ENCODE assay signal across 8 cellular contexts in genomic region chr1:53959664-53960250, GRCh38. TPM values are rescaled to one million over a fixed set of nuclear protein-coding genes. Genes with fewer than 3 reads are reported as not detected.
DNase-seq lines count a peak whose midpoint lies in the region; ATAC-seq and TF ChIP-seq lines count a peak whose summit lies in the region.

No MANE protein-coding gene starts in this region.

- H3K4me3 ChIP-seq in A673 (ENCODE audit: low read depth, low read length, poor library complexity, severe bottlenecking) (no peak overlapping the region), RWPE2 (ENCODE audit: severe bottlenecking) (no peak overlapping the region), tibial nerve (no peak overlapping the region)

- no peak for ATAC-seq in RWPE2 (ENCODE audit: low read depth)
- ATAC-seq in foreskin keratinocyte, result peak; percentile 28
- ATAC-seq in GM21390 (IDR thresholded peaks at IDR 0.05; ENCODE audit: unreplicated experiment), result no peak

- DNase-seq in A673 (ENCODE audit: low spot score) (no peak), RWPE2 (ENCODE audit: low spot score) (no peak), foreskin keratinocyte (no peak), tibial nerve (ENCODE audit: low spot score in 2 of 2) (peak in 1 of 2 donors; percentile 44), foreskin melanocyte (no peak), NCI-H187 (lab: John Stamatoyannopoulos, UW) (no peak)

- POLR2A ChIA-PET in A673 (lab: Charles Lee; ENCODE audit: low non-redundant PET), result no interaction called here

- CTCF ChIA-PET in A673 (lab: Charles Lee), result interaction anchor here (0.7 to 0.9 kb wide), 2 partner anchors 14 to 81 kb away, joined by 4 to 5 read pairs; partner anchors contain the start of genes IFT25 and LRRC42

- TF ChIP-seq EP300 in tibial nerve (IDR thresholded peaks at IDR 0.05), result no peak

- TF ChIP-seq POLR2A in tibial nerve (IDR thresholded peaks at IDR 0.05), result no peak

- TF ChIP-seq CTCF in A673 (conservative IDR thresholded peaks at IDR 0.05; ENCODE audit: low read depth, low read length), result peak; percentile 33
- peak; percentile 55; the same call in 2 of the 3 replicates for TF ChIP-seq CTCF in GM12872 (IDR thresholded peaks at IDR 0.05; ENCODE audit: insufficient read depth, low read depth, low read length)
- TF ChIP-seq CTCF in RWPE2 (IDR thresholded peaks at IDR 0.05; ENCODE audit: poor library complexity, severe bottlenecking), result peak; percentile 78
- TF ChIP-seq CTCF in foreskin keratinocyte (conservative IDR thresholded peaks at IDR 0.05), result peak; percentile 76
- peak in 4 of 5 experiments; percentile 25 to 50 (median 30) for TF ChIP-seq CTCF in tibial nerve (IDR thresholded peaks at IDR 0.05)

- no TSS peak for BruUV-seq in A673 (replicated peaks; lab: Mats Ljungman, UMichigan)

- intact Hi-C loops in A673 (cut with micrococcal nuclease; ENCODE audit: unreplicated experiment), result no loop called here

- no peaks in the 10 kb centered on the region for H3K9me3 ChIP-seq in A673 (ENCODE audit: low read depth, low read length, poor library complexity, severe bottlenecking)
- no peaks in the 10 kb centered on the region for H3K9me3 ChIP-seq in RWPE2 (ENCODE audit: severe bottlenecking)
- no peaks in the 10 kb centered on the region for H3K9me3 ChIP-seq in tibial nerve

- no peak overlapping the region for H3K27ac ChIP-seq in A673 (ENCODE audit: low read depth, low read length, poor library complexity, severe bottlenecking)
- H3K27ac ChIP-seq in RWPE2 (ENCODE audit: poor library complexity, severe bottlenecking), result no peak overlapping the region
- H3K27ac ChIP-seq in foreskin keratinocyte, result no peak overlapping the region
- H3K27ac ChIP-seq in tibial nerve, result no peak overlapping the region

- H3K36me3 ChIP-seq in A673 (ENCODE audit: insufficient read depth, low read length, poor library complexity, severe bottlenecking), result peaks cover 14% of the 10 kb centered on the region
- H3K36me3 ChIP-seq in RWPE2 (ENCODE audit: low read depth), result peaks cover 93% of the 10 kb centered on the region
- peaks cover 3 to 75% (median 16%) of the 10 kb centered on the region in 3 donors for H3K36me3 ChIP-seq in tibial nerve

- H3K4me1 ChIP-seq in A673 (ENCODE audit: insufficient read depth, low read length, poor library complexity, severe bottlenecking) (no peaks in the 10 kb centered on the region), RWPE2 (ENCODE audit: insufficient read depth, poor library complexity, severe bottlenecking) (peaks cover 24% of the 10 kb centered on the region), foreskin keratinocyte (peaks cover 25% of the 10 kb centered on the region), tibial nerve (peaks cover 0 to 25% (median 3%) of the 10 kb centered on the region in 4 donors)

- H3K27me3 ChIP-seq in A673 (replicated peaks; ENCODE audit: insufficient read depth, low read depth, low read length, poor library complexity) (no peaks in the 10 kb centered on the region), RWPE2 (ENCODE audit: insufficient read depth, poor library complexity, severe bottlenecking) (no peaks in the 10 kb centered on the region), foreskin keratinocyte (no peaks in the 10 kb centered on the region), tibial nerve (no peaks in the 10 kb centered on the region)

RNA-seq across cellular contexts. Expression of gene LRRC42, which starts 13.6 kb away (rescaled TPM):
- total RNA-seq in A673 (2021), result 25.7 and 25.8 TPM in 2 replicates
- total RNA-seq in foreskin keratinocyte, result 53.9 and 71.2 TPM in 2 replicates
- 52.0 and 71.4 TPM in 2 replicates for polyA plus RNA-seq in foreskin keratinocyte
- total RNA-seq in tibial nerve, result 10 to 100 TPM; 26.1 to 29.5 (median 26.8) TPM

RNA-seq across cellular contexts. Expression of gene IFT25, which starts 14.3 kb away (rescaled TPM):
- total RNA-seq in A673 (2021) (34.7 and 41.0 TPM in 2 replicates), foreskin keratinocyte (35.2 and 42.3 TPM in 2 replicates), tibial nerve (10 to 100 TPM; 15.5 to 39.9 (median 26.8) TPM)
- polyA plus RNA-seq in foreskin keratinocyte, result 49.5 and 55.5 TPM in 2 replicates

RNA-seq across cellular contexts. Expression of gene LDLRAD1, which starts 58.2 kb away (rescaled TPM):
- total RNA-seq in A673 (2021) (not detected in 2 replicates), foreskin keratinocyte (not detected in 2 replicates), tibial nerve (not detected)
- not detected in 2 replicates for polyA plus RNA-seq in foreskin keratinocyte
